ENCODE assay signal across 8 cellular contexts in the genomic region with DNA sequence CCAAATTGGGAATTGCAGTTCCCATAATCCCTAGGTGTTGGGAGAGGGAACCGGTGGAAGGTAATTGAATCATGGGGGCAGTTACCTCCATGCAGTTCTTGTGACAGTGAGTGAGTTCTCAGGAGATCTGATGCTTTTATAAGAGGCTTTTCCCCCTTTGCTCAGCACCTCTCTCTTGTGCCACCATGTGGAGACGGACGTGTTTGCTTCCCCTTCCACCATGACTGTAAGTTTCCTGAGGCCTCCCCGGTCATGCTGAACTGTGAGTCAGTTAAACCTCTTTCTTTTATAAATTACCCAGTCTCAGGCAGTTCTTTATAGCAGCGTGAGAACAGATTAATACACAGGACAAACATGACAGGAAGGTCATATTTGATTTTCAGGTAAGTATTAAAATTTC. TPM values are rescaled to one million over a fixed set of nuclear protein-coding genes. Genes with fewer than 3 reads are reported as not detected.
DNase-seq lines count a peak whose midpoint lies in the region; ATAC-seq and TF ChIP-seq lines count a peak whose summit lies in the region.

No MANE protein-coding gene starts in this region.

- peak; percentile 47 for TF ChIP-seq CTCF in AG10803 (conservative IDR thresholded peaks at IDR 0.05; ENCODE audit: low read length)
- no peak for TF ChIP-seq CTCF in glutamatergic neuron (IDR thresholded peaks at IDR 0.05; ENCODE audit: partially characterized antibody, unreplicated experiment)

- no peaks in the 10 kb centered on the region for H3K27me3 Mint-ChIP-seq in T-cell
- peaks cover 3% of the 10 kb centered on the region for H3K27me3 Mint-ChIP-seq in glutamatergic neuron (ENCODE audit: unreplicated experiment)

- no peak overlapping the region for H3K4me3 ChIP-seq in AG10803 (ENCODE audit: low read length)

- H3K27ac Mint-ChIP-seq in T-cell (peak overlapping the region; percentile 41 to 96), glutamatergic neuron (ENCODE audit: unreplicated experiment) (no peak overlapping the region)

- CTCF ChIA-PET in T-cell (lab: Charles Lee), result interaction anchor here in 1 of 2 donors (1.2 to 1.5 kb wide), 2 partner anchors 10 to 265 kb away, joined by 3 to 5 read pairs; partner anchors contain the start of gene CITED2

- ATAC-seq in GM19035 (IDR thresholded peaks at IDR 0.05; ENCODE audit: unreplicated experiment) (peak; percentile 70), T-cell (replicated peaks in 1 of 4) (no peak), GM21717 (IDR thresholded peaks at IDR 0.05; ENCODE audit: unreplicated experiment) (no peak), HG03442 (IDR thresholded peaks at IDR 0.05; ENCODE audit: unreplicated experiment) (no peak)

- H3K9me3 Mint-ChIP-seq in T-cell (no peaks in the 10 kb centered on the region), glutamatergic neuron (ENCODE audit: unreplicated experiment) (no peaks in the 10 kb centered on the region)

- H3K4me3 Mint-ChIP-seq in T-cell, result no peak overlapping the region
- no peak overlapping the region for H3K4me3 Mint-ChIP-seq in glutamatergic neuron (ENCODE audit: unreplicated experiment)

- DNase-seq in AG10803 (ENCODE audit: low read depth), result peak; percentile 29
- DNase-seq in T-cell, result peak in 11 of 34 experiments; percentile 8 to 35 (median 22)
- DNase-seq in glutamatergic neuron, result peak; percentile 20
- DNase-seq in GF-D8 (lab: John Stamatoyannopoulos, UW), result no peak
- no peak for DNase-seq in NCI-H2029 (lab: John Stamatoyannopoulos, UW)

- H3K36me3 Mint-ChIP-seq in T-cell (no peaks in the 10 kb centered on the region), glutamatergic neuron (ENCODE audit: unreplicated experiment) (no peaks in the 10 kb centered on the region)

- POLR2A ChIA-PET in T-cell (lab: Charles Lee), result interaction anchor here in 1 of 2 donors (0.5 kb wide), 1 partner anchor 39 kb away, joined by 4 read pairs; no protein-coding TSS in a partner anchor

- H3K4me1 Mint-ChIP-seq in T-cell, result peaks cover 54 to 56% (median 56%) of the 10 kb centered on the region in 3 donors
- peaks cover 5% of the 10 kb centered on the region for H3K4me1 Mint-ChIP-seq in glutamatergic neuron (ENCODE audit: low read depth, unreplicated experiment)

RNA-seq across cellular contexts. Expression of gene HECA, which starts 25.3 kb away (rescaled TPM):
- total RNA-seq in T-cell (100 to 1,000 TPM; 125 to 137 (median 131) TPM), glutamatergic neuron (ENCODE audit: unreplicated experiment) (21.0 TPM)

Comparison
In these comparisons a context has a peak if more than half of its experiments do, and no peak if none do; other contexts are left out.
1. DNase-seq: peak in AG10803 (single experiment) and glutamatergic neuron (single experiment); none in GF-D8 (single experiment) and NCI-H2029 (single experiment).